Comparison of ENCODE assay signal across 8 cellular contexts in genomic region chr16:68284847-68285246, GRCh38. TPM values are rescaled to one million over a fixed set of nuclear protein-coding genes. Genes with fewer than 3 reads are reported as not detected.
DNase-seq lines count a peak whose midpoint lies in the region; ATAC-seq and TF ChIP-seq lines count a peak whose summit lies in the region.

No MANE protein-coding gene starts in this region.

- H3K27me3 Mint-ChIP-seq in stimulated activated naive CD8-positive, alpha-beta T cell treated with anti-CD3 and anti-CD28 coated beads, Interleukin-15, Interleukin-2, amounts not matched to agents 100 ng/mL and 50 ng/mL, for 24 hours: no peaks in the 10 kb centered on the region
- no peaks in the 10 kb centered on the region for H3K27me3 Mint-ChIP-seq in osteocyte (ENCODE audit: unreplicated experiment)

- H2AK5ac ChIP-seq in mesenchymal stem cell (ENCODE audit: low read length, severe bottlenecking): no peak overlapping the region

- WGBS in mesenchymal stem cell: 100% methylated on average over 4 of the region's 5 CpGs

- H3K79me1 ChIP-seq in mesenchymal stem cell (replicated peaks; ENCODE audit: low read length, poor library complexity, severe bottlenecking): peaks cover 56% of the 10 kb centered on the region

- H3K4me1 ChIP-seq in mesenchymal stem cell (ENCODE audit: control insufficient read depth, insufficient read depth, low read depth, low read length): peaks cover 8% of the 10 kb centered on the region

- H2AFZ ChIP-seq in mesenchymal stem cell (ENCODE audit: low read depth, low read length): no peak overlapping the region

- no peak overlapping the region for H4K8ac ChIP-seq in mesenchymal stem cell (ENCODE audit: low read length)

- no peaks in the 10 kb centered on the region for H3K9me3 ChIP-seq in mesenchymal stem cell (ENCODE audit: control insufficient read depth, low read length)

- no peaks in the 10 kb centered on the region for H3K9me3 Mint-ChIP-seq in stimulated activated naive CD8-positive, alpha-beta T cell treated with anti-CD3 and anti-CD28 coated beads, Interleukin-15, Interleukin-2, amounts not matched to agents 100 ng/mL and 50 ng/mL, for 24 hours
- no peaks in the 10 kb centered on the region for H3K9me3 Mint-ChIP-seq in osteocyte (ENCODE audit: unreplicated experiment)

- no peak overlapping the region for H2BK12ac ChIP-seq in mesenchymal stem cell (ENCODE audit: low read length in 2 of 2)

- peaks cover 68% of the 10 kb centered on the region for H3K36me3 Mint-ChIP-seq in stimulated activated naive CD8-positive, alpha-beta T cell treated with anti-CD3 and anti-CD28 coated beads, Interleukin-15, Interleukin-2, amounts not matched to agents 100 ng/mL and 50 ng/mL, for 24 hours (ENCODE audit: low read depth)
- peaks cover 40% of the 10 kb centered on the region for H3K36me3 Mint-ChIP-seq in osteocyte (ENCODE audit: unreplicated experiment)

- no peak overlapping the region for H3K18ac ChIP-seq in mesenchymal stem cell (ENCODE audit: low read depth in 1 of 2, low read length in 2 of 2)

- DNase-seq in stimulated activated naive CD8-positive, alpha-beta T cell treated with anti-CD3 and anti-CD28 coated beads, Interleukin-15, Interleukin-2, amounts not matched to agents 100 U/mL and 50 U/mL, for 24 hours: no peak
- DNase-seq in mesenchymal stem cell: no peak
- no peak for DNase-seq in osteocyte (ENCODE audit: extremely low spot score, unreplicated experiment)
- no peak for DNase-seq in midbrain (lab: John Stamatoyannopoulos, UW)
- DNase-seq in activated CD4-positive, alpha-beta T cell treated with anti-CD3 and anti-CD28 coated beads for 48 hours: no peak

- H2BK5ac ChIP-seq in mesenchymal stem cell (ENCODE audit: low read depth, low read length, poor library complexity, severe bottlenecking): no peak overlapping the region

- H3K27ac Mint-ChIP-seq in stimulated activated naive CD8-positive, alpha-beta T cell treated with anti-CD3 and anti-CD28 coated beads, Interleukin-15, Interleukin-2, amounts not matched to agents 100 ng/mL and 50 ng/mL, for 24 hours: peak overlapping the region; percentile 92
- H3K27ac Mint-ChIP-seq in osteocyte (ENCODE audit: unreplicated experiment): no peak overlapping the region

- H3K36me3 ChIP-seq in mesenchymal stem cell (ENCODE audit: control insufficient read depth in 1 of 2, insufficient read depth in 2 of 2, low read depth in 1 of 2, low read length in 2 of 2): peaks cover 33 to 46% of the 10 kb centered on the region in 2 experiments

- H3K14ac ChIP-seq in mesenchymal stem cell (ENCODE audit: low read length in 2 of 2): no peak overlapping the region

- H3K4ac ChIP-seq in mesenchymal stem cell (ENCODE audit: low read depth in 1 of 2, low read length in 2 of 2): no peak overlapping the region

- no peak overlapping the region for H2BK120ac ChIP-seq in mesenchymal stem cell (ENCODE audit: low read depth, low read length)

- H3K27ac ChIP-seq in angular gyrus (ENCODE audit: low read depth, low read length) (peak overlapping the region; percentile 72), mesenchymal stem cell (ENCODE audit: low read length, poor library complexity, severe bottlenecking) (no peak overlapping the region)

- H3K4me3 ChIP-seq in mesenchymal stem cell (ENCODE audit: insufficient read depth in 1 of 2, low read depth in 1 of 2, low read length in 2 of 2): no peak overlapping the region

- no peak overlapping the region for H3K4me2 ChIP-seq in mesenchymal stem cell (ENCODE audit: low read length, poor library complexity, severe bottlenecking)

- no peak for TF ChIP-seq CTCF in osteocyte (IDR thresholded peaks at IDR 0.05)

- no peak overlapping the region for H3K23ac ChIP-seq in mesenchymal stem cell (ENCODE audit: low read length in 2 of 2)

- peaks cover 98% of the 10 kb centered on the region for H3K4me1 Mint-ChIP-seq in stimulated activated naive CD8-positive, alpha-beta T cell treated with anti-CD3 and anti-CD28 coated beads, Interleukin-15, Interleukin-2, amounts not matched to agents 100 ng/mL and 50 ng/mL, for 24 hours (ENCODE audit: low read depth)
- peaks cover 28% of the 10 kb centered on the region for H3K4me1 Mint-ChIP-seq in osteocyte (ENCODE audit: unreplicated experiment)

- H3K9ac ChIP-seq in mesenchymal stem cell (ENCODE audit: low read length): no peak overlapping the region

- no peaks in the 10 kb centered on the region for H3K27me3 ChIP-seq in mesenchymal stem cell (ENCODE audit: control insufficient read depth in 1 of 2, insufficient read depth in 1 of 2, low read length in 2 of 2)

- H2BK15ac ChIP-seq in mesenchymal stem cell (ENCODE audit: low read depth, poor library complexity, severe bottlenecking): no peak overlapping the region

- no peak for ATAC-seq in stimulated activated naive CD8-positive, alpha-beta T cell treated with anti-CD3 and anti-CD28 coated beads, Interleukin-15, Interleukin-2, amounts not matched to agents 100 U/mL and 50 U/mL, for 24 hours
- peak; percentile 47 for ATAC-seq in HG03439 (IDR thresholded peaks at IDR 0.05; ENCODE audit: unreplicated experiment)

- H3K4me3 Mint-ChIP-seq in stimulated activated naive CD8-positive, alpha-beta T cell treated with anti-CD3 and anti-CD28 coated beads, Interleukin-15, Interleukin-2, amounts not matched to agents 100 ng/mL and 50 ng/mL, for 24 hours: peak overlapping the region; percentile 63
- no peak overlapping the region for H3K4me3 Mint-ChIP-seq in osteocyte (ENCODE audit: unreplicated experiment)

- H4K91ac ChIP-seq in mesenchymal stem cell (ENCODE audit: low read length): no peak overlapping the region

RNA-seq across cellular contexts. Expression of gene SLC7A6, which starts 20.5 kb away (rescaled TPM):
- 27.0 TPM for polyA plus RNA-seq in mesenchymal stem cell (2013, experiment 1 of 2)
- polyA plus RNA-seq in mesenchymal stem cell (2013, experiment 2 of 2): 34.1 TPM
- total RNA-seq in osteocyte: 50.7 and 52.9 TPM in 2 replicates

RNA-seq across cellular contexts. Expression of gene SLC7A6OS, which starts 25.9 kb away (rescaled TPM):
- polyA plus RNA-seq in mesenchymal stem cell (2013, experiment 1 of 2): 7.0 TPM
- 7.0 TPM for polyA plus RNA-seq in mesenchymal stem cell (2013, experiment 2 of 2)
- 14.2 and 18.4 TPM in 2 replicates for total RNA-seq in osteocyte

RNA-seq across cellular contexts. Expression of gene PRMT7, which starts 26.0 kb away (rescaled TPM):
- 14.6 TPM for polyA plus RNA-seq in mesenchymal stem cell (2013, experiment 1 of 2)
- 14.7 TPM for polyA plus RNA-seq in mesenchymal stem cell (2013, experiment 2 of 2)
- total RNA-seq in osteocyte: 38.4 and 43.5 TPM in 2 replicates

RNA-seq across cellular contexts. Expression of gene PLA2G15, which starts 39.7 kb away (rescaled TPM):
- polyA plus RNA-seq in mesenchymal stem cell (2013, experiment 1 of 2): 26.1 TPM
- 25.9 TPM for polyA plus RNA-seq in mesenchymal stem cell (2013, experiment 2 of 2)
- total RNA-seq in osteocyte: 25.9 and 27.9 TPM in 2 replicates

RNA-seq across cellular contexts. Expression of gene ESRP2, which starts 48.9 kb away (rescaled TPM):
- polyA plus RNA-seq in mesenchymal stem cell (2013, experiment 1 of 2): 0.04 TPM
- 0.03 TPM for polyA plus RNA-seq in mesenchymal stem cell (2013, experiment 2 of 2)
- 0.16 and 0.24 TPM in 2 replicates for total RNA-seq in osteocyte
